Comparison of ENCODE assay signal across 25 cellular contexts in genomic region chr10:93965911-93966310, GRCh38.
"Had no signal": no experiment of that assay in that cellular context is flagged by ENCODE, and none has a peak within 500 bp of the region (broad histone marks: within the 10 kb centered on the region; RNA-seq: fewer than 3 reads in every experiment).

No MANE protein-coding gene starts in this region.

- DNase-seq: stimulated activated CD4-positive, alpha-beta T cell treated with anti-CD3 and anti-CD28 coated beads, Interleukin-2, amount 100 ng/mL, for 48 hours; stimulated activated CD4-positive, alpha-beta T cell treated with anti-CD3 and anti-CD28 coated beads, Interleukin-4, amount 100 ng/mL, for 1 hour; stimulated activated CD4-positive, alpha-beta T cell treated with anti-CD3 and anti-CD28 coated beads, Interleukin-4, amount 100 ng/mL, for 24 hours; stimulated activated CD4-positive, alpha-beta T cell treated with anti-CD3 and anti-CD28 coated beads, Interleukin-4, amount 100 ng/mL, for 4 hours; stimulated activated CD8-positive, alpha-beta memory T cell treated with anti-CD3 and anti-CD28 coated beads, Interleukin-4, amount 100 ng/mL, for 48 hours; stimulated activated naive B cell treated with anti-CD40 and anti-IgM and Interleukin-4, amounts not matched to agents 10 μg/mL and 1 μg/mL and 100 μg/mL, for 72 hours; stimulated activated naive CD4-positive, alpha-beta T cell; stimulated activated naive CD4-positive, alpha-beta T cell treated with Interleukin-2 at 50 U/mL for 16 hours; stimulated activated naive CD8-positive, alpha-beta T cell treated with anti-CD3 and anti-CD28 coated beads, Interleukin-15, amount 100 ng/mL, for 72 hours; stimulated activated naive CD8-positive, alpha-beta T cell treated with anti-CD3 and anti-CD28 coated beads, Interleukin-15, Interleukin-2, amounts not matched to agents 100 U/mL and 50 U/mL, for 24 hours; stomach; substantia nigra; testis; thyroid gland; tibial artery; transverse colon; upper lobe of left lung; upper lobe of right lung; uterus had no signal

- H3K4me3 ChIP-seq: stomach, suprapubic skin, testis, thoracic aorta, thyroid gland, tibial artery, tibial nerve, transverse colon, upper lobe of left lung, upper lobe of right lung, uterus, vagina had no signal

- ATAC-seq: stimulated activated effector memory CD8-positive, alpha-beta T cell treated with anti-CD3 and anti-CD28 coated beads, Interleukin-12 subunit alpha, Interleukin-12 subunit beta, amount 100 ng/mL, for 72 hours; stimulated activated memory B cell treated with anti-CD40 and anti-IgM and Interleukin-4, amounts not matched to agents 10 μg/mL and 1 μg/mL and 100 μg/mL, for 72 hours; stimulated activated naive B cell treated with anti-CD40 and anti-IgM and Interleukin-4, amounts not matched to agents 10 μg/mL and 1 μg/mL and 100 μg/mL, for 72 hours; stimulated activated naive CD8-positive, alpha-beta T cell treated with anti-CD3 and anti-CD28 coated beads, Interleukin-15, amount 100 ng/mL, for 72 hours; stimulated activated naive CD8-positive, alpha-beta T cell treated with anti-CD3 and anti-CD28 coated beads, Interleukin-15, Interleukin-2, amounts not matched to agents 100 U/mL and 50 U/mL, for 24 hours; upper lobe of right lung had no signal

- H3K9me3 ChIP-seq: stomach, suprapubic skin, testis, thoracic aorta, thyroid gland, tibial artery, tibial nerve, transverse colon, upper lobe of left lung, upper lobe of right lung, uterus, vagina had no signal

- H3K27me3 ChIP-seq: stomach, suprapubic skin, testis, thyroid gland, tibial artery, tibial nerve, transverse colon, upper lobe of left lung, upper lobe of right lung, uterus, vagina had no signal

- H3K4me1 ChIP-seq: stomach, testis, thyroid gland, tibial artery, transverse colon, upper lobe of left lung, upper lobe of right lung, uterus, vagina had no signal

- H3K36me3 ChIP-seq: stomach, suprapubic skin, thoracic aorta, thyroid gland, tibial artery, tibial nerve, transverse colon, upper lobe of left lung, upper lobe of right lung, uterus, vagina had no signal

- H3K27ac ChIP-seq: stomach, suprapubic skin, testis, thoracic aorta, thyroid gland, tibial artery, tibial nerve, transverse colon, upper lobe of left lung, upper lobe of right lung, uterus, vagina had no signal
